Comparison of ENCODE assay signal across 8 cellular contexts in the genomic region with DNA sequence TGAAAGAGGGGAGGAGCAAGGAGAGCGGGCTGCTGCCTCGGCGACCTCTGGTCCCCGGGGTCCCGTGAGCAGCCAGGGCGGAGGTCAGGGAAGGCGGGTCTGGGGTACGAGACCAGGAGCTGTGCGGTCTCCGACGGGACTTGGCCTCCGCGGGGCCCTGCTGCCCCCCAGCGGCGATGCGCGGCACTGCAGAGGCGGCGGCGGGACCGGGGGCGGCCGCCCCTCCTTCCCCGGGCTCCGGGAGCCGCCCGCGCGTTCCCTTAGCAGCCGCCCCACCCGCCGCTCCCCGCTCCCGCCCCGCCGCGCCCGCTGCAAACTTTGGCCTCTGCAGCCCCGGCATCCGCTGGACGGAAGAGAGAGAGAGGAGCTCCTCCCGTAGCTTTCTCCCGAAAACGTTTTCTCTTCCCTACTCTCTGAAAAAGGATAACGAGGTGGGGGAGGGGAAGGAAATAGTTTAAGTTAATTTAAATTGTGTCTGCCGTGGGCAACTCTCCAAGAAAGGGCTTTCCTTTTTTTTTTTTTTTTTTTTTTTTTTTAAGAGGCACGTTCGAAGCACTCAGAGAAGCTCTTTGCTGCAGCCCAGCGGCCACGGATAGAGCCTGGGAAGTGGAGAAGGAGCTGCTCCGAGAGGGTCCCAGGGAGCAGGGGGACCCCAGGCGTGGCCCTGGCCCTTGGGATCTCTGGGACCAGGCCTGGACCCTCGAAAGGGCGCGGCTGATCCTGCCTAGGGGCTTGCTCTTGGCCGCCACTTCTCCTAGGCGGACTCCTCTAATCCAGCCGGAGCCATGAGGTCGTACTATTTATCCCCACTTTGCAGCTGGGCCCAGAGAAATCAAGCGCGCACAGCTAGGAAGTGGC. TPM values are rescaled to one million over a fixed set of nuclear protein-coding genes. Genes with fewer than 3 reads are reported as not detected.
A peak's percentile ranks its signal among the peaks of the same experiment; 100 is the strongest.
DNase-seq lines count a peak whose midpoint lies in the region; ATAC-seq and TF ChIP-seq lines count a peak whose summit lies in the region.

No MANE protein-coding gene starts in this region.

- no peaks in the 10 kb centered on the region for H3K36me3 ChIP-seq in PC-3 (ENCODE audit: low read depth, low read length)

- H3K9me3 ChIP-seq in PC-3 (ENCODE audit: low read length), result no peaks in the 10 kb centered on the region

- H3K4me2 ChIP-seq in PC-3 (ENCODE audit: low read length), result peak overlapping the region; percentile 81

- POLR2A ChIA-PET in PC-3 (lab: Charles Lee; ENCODE audit: unreplicated experiment), result no interaction called here

- H3K9ac ChIP-seq in PC-3 (ENCODE audit: low read length), result no peak overlapping the region

- DNase-seq in ELF-1 (ENCODE audit: low read depth, low spot score), result peak; percentile 90
- DNase-seq in PC-3, result peak; percentile 67
- peak; percentile 82 for DNase-seq in activated T-cell treated with anti-CD3 and anti-CD28 coated beads, Interleukin-2, amount 50 U/mL, for 4 hours
- peak; percentile 44 for DNase-seq in fibroblast of gingiva (ENCODE audit: low read depth)
- peak; percentile 83 for DNase-seq in natural killer cell treated with Interleukin-12 subunit alpha and Interleukin-12 subunit beta and Interleukin-15 and Interleukin-18, amount 100 ng/mL, for 72 hours (ENCODE audit: low spot score)

- no peaks in the 10 kb centered on the region for H3K36me3 Mint-ChIP-seq in activated T-cell treated with anti-CD3 and anti-CD28 coated beads, Interleukin-2, amount 50 U/mL, for 4 hours (ENCODE audit: insufficient read depth)
- H3K36me3 Mint-ChIP-seq in natural killer cell treated with Interleukin-12 subunit alpha and Interleukin-12 subunit beta and Interleukin-15 and Interleukin-18, amount 100 ng/mL, for 72 hours, result no peaks in the 10 kb centered on the region
- H3K36me3 Mint-ChIP-seq in stimulated activated memory B cell treated with anti-CD40 and anti-IgM and Interleukin-4, amounts not matched to agents 10 μg/mL and 1 μg/mL and 100 μg/mL, for 72 hours, result no peaks in the 10 kb centered on the region

- peak overlapping the region; percentile 62 for H3K4me3 Mint-ChIP-seq in activated T-cell treated with anti-CD3 and anti-CD28 coated beads, Interleukin-2, amount 50 U/mL, for 4 hours
- peak overlapping the region; percentile 78 for H3K4me3 Mint-ChIP-seq in natural killer cell treated with Interleukin-12 subunit alpha and Interleukin-12 subunit beta and Interleukin-15 and Interleukin-18, amount 100 ng/mL, for 72 hours
- peak overlapping the region; percentile 56 for H3K4me3 Mint-ChIP-seq in stimulated activated memory B cell treated with anti-CD40 and anti-IgM and Interleukin-4, amounts not matched to agents 10 μg/mL and 1 μg/mL and 100 μg/mL, for 72 hours

- no TSS peak for BruUV-seq in PC-3 (replicated peaks; lab: Mats Ljungman, UMichigan)

- H3K9me2 ChIP-seq in PC-3 (replicated peaks; ENCODE audit: low read length), result no peaks in the 10 kb centered on the region

- H3K9me3 Mint-ChIP-seq in activated T-cell treated with anti-CD3 and anti-CD28 coated beads, Interleukin-2, amount 50 U/mL, for 4 hours, result no peaks in the 10 kb centered on the region
- H3K9me3 Mint-ChIP-seq in natural killer cell treated with Interleukin-12 subunit alpha and Interleukin-12 subunit beta and Interleukin-15 and Interleukin-18, amount 100 ng/mL, for 72 hours, result no peaks in the 10 kb centered on the region
- no peaks in the 10 kb centered on the region for H3K9me3 Mint-ChIP-seq in stimulated activated memory B cell treated with anti-CD40 and anti-IgM and Interleukin-4, amounts not matched to agents 10 μg/mL and 1 μg/mL and 100 μg/mL, for 72 hours

- peak overlapping the region; percentile 62 for H3K4me3 ChIP-seq in PC-3 (ENCODE audit: low read length)

- peak overlapping the region; percentile 79; the same call in 1 of the 2 replicates for H2AFZ ChIP-seq in PC-3 (ENCODE audit: low read length)

- no peaks in the 10 kb centered on the region for H3K79me2 ChIP-seq in PC-3 (ENCODE audit: low read length)

- TF ChIP-seq CTCF in PC-3 (conservative IDR thresholded peaks at IDR 0.05; ENCODE audit: low read depth, low read length), result peak; percentile 54

- H3K27me3 Mint-ChIP-seq in activated T-cell treated with anti-CD3 and anti-CD28 coated beads, Interleukin-2, amount 50 U/mL, for 4 hours (ENCODE audit: low read depth), result peaks cover 3% of the 10 kb centered on the region
- peaks cover 0 to 6% of the 10 kb centered on the region in 2 donors for H3K27me3 Mint-ChIP-seq in natural killer cell treated with Interleukin-12 subunit alpha and Interleukin-12 subunit beta and Interleukin-15 and Interleukin-18, amount 100 ng/mL, for 72 hours
- peaks cover 17% of the 10 kb centered on the region for H3K27me3 Mint-ChIP-seq in stimulated activated memory B cell treated with anti-CD40 and anti-IgM and Interleukin-4, amounts not matched to agents 10 μg/mL and 1 μg/mL and 100 μg/mL, for 72 hours

- ATAC-seq in HG03354 (IDR thresholded peaks at IDR 0.05; ENCODE audit: poor library complexity, severe bottlenecking, unreplicated experiment) (peak; percentile 63), PC-3 (peak; percentile 78), GM21447 (IDR thresholded peaks at IDR 0.05; ENCODE audit: unreplicated experiment) (no peak)
- peak; percentile 88 to 89 for ATAC-seq in activated T-cell treated with anti-CD3 and anti-CD28 coated beads, Interleukin-2, amount 50 U/mL, for 4 hours
- peak; percentile 77 to 84 for ATAC-seq in natural killer cell treated with Interleukin-12 subunit alpha and Interleukin-12 subunit beta and Interleukin-15 and Interleukin-18, amount 100 ng/mL, for 72 hours
- ATAC-seq in stimulated activated memory B cell treated with anti-CD40 and anti-IgM and Interleukin-4, amounts not matched to agents 10 μg/mL and 1 μg/mL and 100 μg/mL, for 72 hours, result peak; percentile 68

- H3K27ac ChIP-seq in PC-3 (ENCODE audit: low read length), result no peak overlapping the region

- H3K27ac Mint-ChIP-seq in natural killer cell treated with Interleukin-12 subunit alpha and Interleukin-12 subunit beta and Interleukin-15 and Interleukin-18, amount 100 ng/mL, for 72 hours, result no peak overlapping the region
- H3K27ac Mint-ChIP-seq in stimulated activated memory B cell treated with anti-CD40 and anti-IgM and Interleukin-4, amounts not matched to agents 10 μg/mL and 1 μg/mL and 100 μg/mL, for 72 hours, result peak overlapping the region; percentile 54

- H3K27me3 ChIP-seq in PC-3 (ENCODE audit: low read length), result no peaks in the 10 kb centered on the region

- H3K4me1 Mint-ChIP-seq in activated T-cell treated with anti-CD3 and anti-CD28 coated beads, Interleukin-2, amount 50 U/mL, for 4 hours (ENCODE audit: low read depth), result peaks cover 12% of the 10 kb centered on the region
- peaks cover 5 to 6% of the 10 kb centered on the region in 2 donors for H3K4me1 Mint-ChIP-seq in natural killer cell treated with Interleukin-12 subunit alpha and Interleukin-12 subunit beta and Interleukin-15 and Interleukin-18, amount 100 ng/mL, for 72 hours (ENCODE audit: low read depth in 2 of 2)
- H3K4me1 Mint-ChIP-seq in stimulated activated memory B cell treated with anti-CD40 and anti-IgM and Interleukin-4, amounts not matched to agents 10 μg/mL and 1 μg/mL and 100 μg/mL, for 72 hours, result peaks cover 37% of the 10 kb centered on the region

- H4K20me1 ChIP-seq in PC-3 (ENCODE audit: low read length), result no peaks in the 10 kb centered on the region

- no peaks in the 10 kb centered on the region for H3K4me1 ChIP-seq in PC-3 (ENCODE audit: insufficient read depth, low read length)

- no peaks in the 10 kb centered on the region for H3F3A ChIP-seq in PC-3 (ENCODE audit: low read length, unreplicated experiment)

- CTCF ChIA-PET in PC-3 (lab: Charles Lee), result interaction anchor here (0.6 to 1.0 kb wide), 11 partner anchors 12 to 1877 kb away, joined by 3 to 16 read pairs (median 10); no protein-coding TSS in a partner anchor

- intact Hi-C loops in PC-3 (cut with micrococcal nuclease), result loop anchor here (10.0 kb wide), 1 partner anchor 1275 kb away; no protein-coding TSS in a partner anchor

RNA-seq across cellular contexts. Expression of gene C16orf82, which starts 43.2 kb away (rescaled TPM):
- not detected in 2 replicates for total RNA-seq in PC-3 (2014; rRNA removed)
- total RNA-seq in activated T-cell treated with anti-CD3 and anti-CD28 coated beads, Interleukin-2, amount 50 U/mL, for 4 hours, result not detected
- total RNA-seq in natural killer cell treated with Interleukin-12 subunit alpha and Interleukin-12 subunit beta and Interleukin-15 and Interleukin-18, amount 100 ng/mL, for 72 hours, result not detected
